In the genomic region with DNA sequence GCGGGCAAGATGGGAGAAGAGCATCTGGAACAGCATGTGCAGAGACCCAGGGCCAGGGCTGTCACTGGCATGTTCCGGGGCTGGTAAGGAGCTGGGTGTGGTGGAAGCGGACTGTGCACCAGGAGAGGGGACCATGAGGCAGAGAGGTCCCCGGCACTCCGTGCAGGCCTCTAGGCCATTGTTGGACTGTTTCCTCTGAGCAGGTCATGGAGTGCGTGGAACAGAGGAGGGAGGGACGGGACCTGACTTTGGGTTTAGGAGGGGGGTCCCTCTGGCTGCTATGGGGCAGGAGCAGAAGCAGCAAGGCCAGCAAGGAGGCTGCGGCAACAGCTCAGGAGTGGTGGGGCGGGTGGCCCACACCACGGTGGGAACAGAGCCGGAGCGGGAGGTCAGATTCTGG, we compare ENCODE assay signal across 22 cellular contexts.
"Had no signal": no experiment of that assay in that cellular context is flagged by ENCODE, and none has a peak within 500 bp of the region (broad histone marks: within the 10 kb centered on the region; RNA-seq: fewer than 3 reads in every experiment).

No MANE protein-coding gene starts in this region.

- H3K27me3 ChIP-seq: body of pancreas, cardiac muscle cell, gastrocnemius medialis, hepatocyte, sigmoid colon, suprapubic skin, tibial nerve had no signal

- H3K27ac Mint-ChIP-seq: activated CD4-positive, alpha-beta T cell treated with anti-CD3 and anti-CD28 coated beads for 36 hours; activated CD8-positive, alpha-beta T cell treated with anti-CD3 and anti-CD28 coated beads, Interleukin-2, amount 10 ng/mL, durations not matched to agents 7 days and 5 days; activated naive CD8-positive, alpha-beta T cell; memory B cell; natural killer cell; stimulated activated naive B cell treated with anti-CD40 and anti-IgM and Interleukin-4, amounts not matched to agents 10 μg/mL and 1 μg/mL and 100 μg/mL, for 72 hours; T-cell had no signal

- H3K36me3 ChIP-seq: cardiac muscle cell, gastrocnemius medialis, prostate gland, sigmoid colon, suprapubic skin, tibial nerve had no signal

- H3K27ac ChIP-seq: cardiac muscle cell, gastrocnemius medialis, hepatocyte, prostate gland, sigmoid colon, suprapubic skin, tibial nerve had no signal

- H3K9me3 Mint-ChIP-seq: memory B cell; natural killer cell; stimulated activated naive B cell treated with anti-CD40 and anti-IgM and Interleukin-4, amounts not matched to agents 10 μg/mL and 1 μg/mL and 100 μg/mL, for 72 hours; T-cell had no signal

- H3K4me3 ChIP-seq: body of pancreas, cardiac muscle cell, gastrocnemius medialis, hepatocyte, prostate gland, sigmoid colon, suprapubic skin, tibial nerve had no signal

- H3K4me3 Mint-ChIP-seq: activated CD4-positive, alpha-beta T cell treated with anti-CD3 and anti-CD28 coated beads for 36 hours; activated CD8-positive, alpha-beta T cell treated with anti-CD3 and anti-CD28 coated beads, Interleukin-2, amount 10 ng/mL, durations not matched to agents 7 days and 5 days; activated naive CD8-positive, alpha-beta T cell; memory B cell; natural killer cell; stimulated activated naive B cell treated with anti-CD40 and anti-IgM and Interleukin-4, amounts not matched to agents 10 μg/mL and 1 μg/mL and 100 μg/mL, for 72 hours; T-cell had no signal

- DNase-seq: activated CD4-positive, alpha-beta T cell treated with anti-CD3 and anti-CD28 coated beads for 36 hours; activated CD8-positive, alpha-beta T cell treated with anti-CD3 and anti-CD28 coated beads, Interleukin-2, amount 10 ng/mL, durations not matched to agents 7 days and 5 days; activated effector memory CD4-positive, alpha-beta T cell treated with Interleukin-2 at 50 U/mL for 16 hours; activated naive CD4-positive, alpha-beta T cell treated with Interleukin-2 at 50 U/mL for 16 hours; body of pancreas; cerebellar nuclear complex; cortex of kidney; effector CD4-positive, alpha-beta T cell; left cardiac atrium; sigmoid colon; stimulated activated CD4-positive, alpha-beta T cell treated with anti-CD3 and anti-CD28 coated beads, Interleukin-2, amount 100 ng/mL, for 24 hours had no signal

- H3K9me3 ChIP-seq: body of pancreas, gastrocnemius medialis, prostate gland, sigmoid colon, suprapubic skin, tibial nerve had no signal

- H3K27me3 Mint-ChIP-seq: activated CD4-positive, alpha-beta T cell treated with anti-CD3 and anti-CD28 coated beads for 36 hours; activated naive CD8-positive, alpha-beta T cell had no signal

- H3K36me3 Mint-ChIP-seq: activated naive CD8-positive, alpha-beta T cell; memory B cell; natural killer cell; stimulated activated naive B cell treated with anti-CD40 and anti-IgM and Interleukin-4, amounts not matched to agents 10 μg/mL and 1 μg/mL and 100 μg/mL, for 72 hours; T-cell had no signal
